ENCODE assay signal across 22 cellular contexts in genomic region chr13:63448654-63449053, GRCh38.
"Had no signal": no experiment of that assay in that cellular context is flagged by ENCODE, and none has a peak within 500 bp of the region (broad histone marks: within the 10 kb centered on the region; RNA-seq: fewer than 3 reads in every experiment).

No MANE protein-coding gene starts in this region.

- H3K4me3 ChIP-seq: colonic mucosa, esophagus squamous epithelium, hepatocyte, left lung, lower lobe of right lung, spleen, stomach, thoracic aorta, transverse colon had no signal

- H3K4me1 ChIP-seq: colonic mucosa, esophagus squamous epithelium, foreskin keratinocyte, left lung, lower lobe of right lung, spleen, stomach, transverse colon had no signal

- H3K4me3 Mint-ChIP-seq: naive B cell, nephron had no signal

- H3K27me3 ChIP-seq: colonic mucosa, esophagus squamous epithelium, foreskin keratinocyte, hepatocyte, left lung, spleen, stomach, transverse colon had no signal

- H3K4me1 Mint-ChIP-seq: naive B cell, nephron had no signal

- H2AFZ ChIP-seq: hepatocyte had no signal

- H3K27ac Mint-ChIP-seq: naive B cell had no signal

- ATAC-seq: foreskin keratinocyte, left lung, lower lobe of right lung, sciatic nerve had no signal

- H3K4me2 ChIP-seq: hepatocyte had no signal

- H3K9me3 Mint-ChIP-seq: nephron had no signal

- H3K27me3 Mint-ChIP-seq: naive B cell had no signal

- H3K36me3 Mint-ChIP-seq: naive B cell had no signal

- H3K27ac ChIP-seq: colonic mucosa, esophagus squamous epithelium, foreskin keratinocyte, hepatocyte, left lung, lower lobe of right lung, spleen, stomach, thoracic aorta, transverse colon had no signal

- DNase-seq: colonic mucosa; dermis blood vessel endothelial cell; esophagus squamous epithelium; foreskin keratinocyte; head of caudate nucleus; left lung; lower lobe of right lung; mesenchymal stem cell; naive B cell; occipital lobe; posterior cingulate gyrus; spleen; stimulated activated CD4-positive, alpha-beta T cell treated with anti-CD3 and anti-CD28 coated beads, Interleukin-2, amount 100 ng/mL, for 24 hours; stimulated activated CD4-positive, alpha-beta T cell treated with anti-CD3 and anti-CD28 coated beads, Interleukin-4, amount 100 ng/mL, for 4 hours; stimulated activated naive CD4-positive, alpha-beta T cell; stomach; substantia nigra; transverse colon had no signal

- H3K9me3 ChIP-seq: colonic mucosa, left lung, lower lobe of right lung, stomach, thoracic aorta, transverse colon had no signal

- H3K79me2 ChIP-seq: hepatocyte had no signal

- H3K36me3 ChIP-seq: colonic mucosa, esophagus squamous epithelium, left lung, lower lobe of right lung, spleen, stomach, thoracic aorta, transverse colon had no signal
